ENCODE assay signal across 8 cellular contexts in the genomic region with DNA sequence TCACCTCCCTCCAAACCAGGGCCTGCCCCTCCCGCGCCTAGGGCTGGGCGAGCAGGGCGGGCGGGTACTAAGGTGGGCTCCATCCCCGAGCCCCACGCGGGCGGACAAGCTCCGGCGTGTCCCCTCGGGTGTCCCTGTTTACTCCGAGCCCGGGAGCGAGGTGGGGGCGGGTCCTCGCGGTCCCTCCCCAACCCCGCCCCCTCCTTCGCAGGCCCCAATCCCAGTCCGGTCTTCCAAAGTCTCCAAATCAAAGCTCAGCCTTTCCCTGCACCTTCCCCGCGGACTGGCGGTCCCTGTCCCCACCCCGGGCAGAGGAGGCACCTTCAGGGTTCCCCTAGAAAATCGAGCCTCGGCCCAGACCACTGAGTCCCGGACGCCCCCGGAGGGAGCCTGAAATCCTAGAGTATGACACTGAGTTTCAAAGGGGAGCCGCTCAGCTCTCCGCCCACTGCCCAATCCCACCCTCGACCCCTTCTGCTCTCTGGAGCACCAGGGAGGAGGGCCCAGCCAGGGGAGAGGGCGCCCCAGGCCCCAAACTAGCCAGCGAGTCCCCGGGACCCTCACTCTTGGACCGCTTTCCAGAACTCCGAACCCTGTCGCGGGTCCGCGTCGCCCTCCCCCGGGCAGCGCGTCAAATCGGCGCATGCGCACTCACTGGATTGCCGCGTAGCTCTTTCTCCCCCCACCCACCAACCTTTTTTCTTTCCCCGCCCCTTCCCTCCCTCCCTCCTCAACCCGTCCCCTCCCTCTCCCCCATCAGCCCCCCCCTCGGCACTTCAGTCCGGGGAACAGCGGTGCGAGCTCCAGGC. TPM values are rescaled to one million over a fixed set of nuclear protein-coding genes. Genes with fewer than 3 reads are reported as not detected.
DNase-seq lines count a peak whose midpoint lies in the region; ATAC-seq and TF ChIP-seq lines count a peak whose summit lies in the region.

A gene (plus strand): TSS at position 774 of the 809 bp plus-strand sequence. CDS start 482 bp downstream, outside the sequence.

- H3K27ac Mint-ChIP-seq in CD14-positive monocyte: peak within 1 kb of the TSS; percentile 90 to 98 (median 94)

- H3K27ac ChIP-seq in esophagus (ENCODE audit: low read depth in 2 of 2, low read length in 1 of 2): peak within 1 kb of the TSS; percentile 98 to 100

- peaks cover 25% of the 10 kb centered on the region in 2 donors for H3K36me3 Mint-ChIP-seq in CD14-positive monocyte

- peak; percentile 38 for ATAC-seq in HG02884 (IDR thresholded peaks at IDR 0.05; ENCODE audit: unreplicated experiment)
- peak; percentile 76 for ATAC-seq in mucosa of descending colon

- H3K4me3 ChIP-seq in NT2/D1 (ENCODE audit: insufficient read length, low read depth): peak within 1 kb of the TSS; percentile 83
- peak within 1 kb of the TSS; percentile 64 to 68 for H3K4me3 ChIP-seq in esophagus (ENCODE audit: low read depth in 1 of 2, low read length in 2 of 2)
- peak within 1 kb of the TSS; percentile 63 for H3K4me3 ChIP-seq in mucosa of descending colon

- intact Hi-C loops in CD14-positive monocyte (cut with micrococcal nuclease) (loop anchor here in 1 of 2 donors (5.0 kb wide), 1 partner anchor 34 kb away; no protein-coding TSS in a partner anchor), mucosa of descending colon (cut with DNase I, micrococcal nuclease) (no loop called here)

- H3K27me3 ChIP-seq in NT2/D1 (ENCODE audit: insufficient read depth, insufficient read length) (no peaks in the 10 kb centered on the region), esophagus (ENCODE audit: control insufficient read depth in 1 of 2, insufficient read depth in 2 of 2, low read length in 2 of 2) (no peaks in the 10 kb centered on the region)

- H3K36me3 ChIP-seq in NT2/D1 (ENCODE audit: insufficient read depth, insufficient read length, low read length) (peaks cover 6% of the 10 kb centered on the region), esophagus (ENCODE audit: control insufficient read depth in 2 of 2, insufficient read depth in 2 of 2, low read length in 1 of 2) (no peaks in the 10 kb centered on the region), mucosa of descending colon (ENCODE audit: low read depth) (no peaks in the 10 kb centered on the region)

- H3K4me1 ChIP-seq in NT2/D1 (ENCODE audit: insufficient read depth, insufficient read length): peaks cover 23% of the 10 kb centered on the region
- peaks cover 3 to 10% of the 10 kb centered on the region in 2 donors for H3K4me1 ChIP-seq in esophagus (ENCODE audit: control insufficient read depth in 2 of 2, insufficient read depth in 2 of 2, low read length in 1 of 2)
- H3K4me1 ChIP-seq in mucosa of descending colon (ENCODE audit: low read depth): peaks cover 12% of the 10 kb centered on the region

- WGBS in esophagus, 2 donors: 1% methylated on average over 43 to 57 of the region's 57 CpGs

- H3K4me3 Mint-ChIP-seq in CD14-positive monocyte: peak within 1 kb of the TSS; percentile 93 to 95

- H3K9me3 ChIP-seq in NT2/D1 (ENCODE audit: insufficient read depth, low read length): peaks cover 4% of the 10 kb centered on the region
- H3K9me3 ChIP-seq in esophagus (ENCODE audit: control insufficient read depth in 2 of 2, insufficient read depth in 1 of 2, low read depth in 1 of 2, low read length in 1 of 2): no peaks in the 10 kb centered on the region
- no peaks in the 10 kb centered on the region for H3K9me3 ChIP-seq in mucosa of descending colon

- TF ChIP-seq CTCF in CD14-positive monocyte (IDR thresholded peaks at IDR 0.05): no peak
- TF ChIP-seq CTCF in mucosa of descending colon (IDR thresholded peaks at IDR 0.05): no peak

- DNase-seq in CD14-positive monocyte (ENCODE audit: low spot score) (peak; percentile 78), NT2/D1 (ENCODE audit: low read depth, low spot score) (peak; percentile 79), mucosa of descending colon (peak; percentile 86 to 89 (median 86)), MV-4-11 (lab: John Stamatoyannopoulos, UW) (no peak)
- DNase-seq in activated T-cell treated with anti-CD3 and anti-CD28 coated beads, Interleukin-2, amount 50 U/mL, for 48 hours: peak; percentile 80 to 83
- peak; percentile 48 to 69 for DNase-seq in stimulated activated CD8-positive, alpha-beta memory T cell treated with anti-CD3 and anti-CD28 coated beads, Interleukin-2, amount 100 ng/mL, for 1 hour (ENCODE audit: low read depth in 2 of 2)

- peaks cover 5 to 30% (median 26%) of the 10 kb centered on the region in 3 donors for H3K27me3 Mint-ChIP-seq in CD14-positive monocyte (ENCODE audit: low read depth in 3 of 3)

- H3K9ac ChIP-seq in NT2/D1 (ENCODE audit: insufficient read length, low read depth): peak within 1 kb of the TSS; percentile 99

- peaks cover 45% of the 10 kb centered on the region for H3K4me1 Mint-ChIP-seq in CD14-positive monocyte

- peaks cover 0 to 8% (median 3%) of the 10 kb centered on the region in 7 donors for H3K9me3 Mint-ChIP-seq in CD14-positive monocyte

RNA-seq across cellular contexts. Expression of the gene that starts here (rescaled TPM):
- polyA plus RNA-seq in CD14-positive monocyte (10 to 100 TPM in 1 of 2 donors, 1 to 10 TPM in 1; 5.5 to 10.5 TPM), esophagus (10 to 100 TPM; 29.6 to 47.6 TPM)
- 100 to 1,000 TPM; 128 to 223 (median 148) TPM for total RNA-seq in mucosa of descending colon
